In genomic region chr18:10279476-10279875, GRCh38 we compare ENCODE assay signal across 29 cellular contexts.
"Had no signal": no experiment of that assay in that cellular context is flagged by ENCODE, and none has a peak within 500 bp of the region (broad histone marks: within the 10 kb centered on the region; RNA-seq: fewer than 3 reads in every experiment).

No MANE protein-coding gene starts in this region.

- H3K27ac Mint-ChIP-seq: immature natural killer cell; nephron progenitor cell; stimulated activated effector memory CD8-positive, alpha-beta T cell treated with anti-CD3 and anti-CD28 coated beads, Interleukin-12 subunit alpha, Interleukin-12 subunit beta, amount 100 ng/mL, for 72 hours had no signal

- H3K4me1 ChIP-seq: foreskin keratinocyte, lower lobe of right lung, stomach, thyroid gland, vagina had no signal

- DNase-seq: dermis blood vessel endothelial cell; effector memory CD4-positive, alpha-beta T cell; foreskin keratinocyte; glutamatergic neuron; heart right ventricle; hippocampal formation; immature natural killer cell; islet precursor cell; kidney glomerular epithelial cell; left colon; left ventricle myocardium superior; lower lobe of right lung; naive thymus-derived CD8-positive, alpha-beta T cell; nephron progenitor cell; occipital lobe; ovary; posterior cingulate gyrus; retina; stimulated activated CD4-positive, alpha-beta T cell treated with anti-CD3 and anti-CD28 coated beads, Interleukin-2, amount 100 ng/mL, for 24 hours; stimulated activated CD4-positive, alpha-beta T cell treated with anti-CD3 and anti-CD28 coated beads, Interleukin-4, amount 100 ng/mL, for 24 hours; stimulated activated naive CD4-positive, alpha-beta T cell treated with Interleukin-2 at 50 U/mL for 16 hours; stomach; thyroid gland; trophoblast cell had no signal

- H3K36me3 Mint-ChIP-seq: immature natural killer cell; naive thymus-derived CD8-positive, alpha-beta T cell; stimulated activated effector memory CD8-positive, alpha-beta T cell treated with anti-CD3 and anti-CD28 coated beads, Interleukin-12 subunit alpha, Interleukin-12 subunit beta, amount 100 ng/mL, for 72 hours had no signal

- H3K9me3 Mint-ChIP-seq: immature natural killer cell; nephron progenitor cell; stimulated activated effector memory CD8-positive, alpha-beta T cell treated with anti-CD3 and anti-CD28 coated beads, Interleukin-12 subunit alpha, Interleukin-12 subunit beta, amount 100 ng/mL, for 72 hours had no signal

- H3K27ac ChIP-seq: coronary artery, esophagus muscularis mucosa, foreskin keratinocyte, heart right ventricle, lower lobe of right lung, ovary, stomach, thyroid gland, vagina had no signal

- H3K9me3 ChIP-seq: esophagus muscularis mucosa, heart right ventricle, lower lobe of right lung, ovary, stomach, thyroid gland, vagina had no signal

- H3K36me3 ChIP-seq: esophagus muscularis mucosa, heart right ventricle, lower lobe of right lung, ovary, stomach, thyroid gland, vagina had no signal

- H3K4me3 Mint-ChIP-seq: immature natural killer cell; naive thymus-derived CD8-positive, alpha-beta T cell; nephron progenitor cell; stimulated activated effector memory CD8-positive, alpha-beta T cell treated with anti-CD3 and anti-CD28 coated beads, Interleukin-12 subunit alpha, Interleukin-12 subunit beta, amount 100 ng/mL, for 72 hours had no signal

- H3K4me1 Mint-ChIP-seq: immature natural killer cell; stimulated activated effector memory CD8-positive, alpha-beta T cell treated with anti-CD3 and anti-CD28 coated beads, Interleukin-12 subunit alpha, Interleukin-12 subunit beta, amount 100 ng/mL, for 72 hours had no signal

- H3K27me3 ChIP-seq: esophagus muscularis mucosa, foreskin keratinocyte, heart right ventricle, ovary, stomach, thyroid gland, vagina had no signal

- H3K4me3 ChIP-seq: coronary artery, esophagus muscularis mucosa, heart right ventricle, lower lobe of right lung, ovary, stomach, thyroid gland, vagina had no signal

- ATAC-seq: foreskin keratinocyte; left colon; lower lobe of right lung; naive thymus-derived CD8-positive, alpha-beta T cell; sciatic nerve; stimulated activated effector memory CD8-positive, alpha-beta T cell treated with anti-CD3 and anti-CD28 coated beads, Interleukin-12 subunit alpha, Interleukin-12 subunit beta, amount 100 ng/mL, for 72 hours had no signal
